8 cellular contexts compared by ENCODE assay signal in genomic region chr21:42513151-42513984, GRCh38. TPM values are rescaled to one million over a fixed set of nuclear protein-coding genes. Genes with fewer than 3 reads are reported as not detected.
DNase-seq lines count a peak whose midpoint lies in the region; ATAC-seq, FAIRE-seq and TF ChIP-seq lines count a peak whose summit lies in the region.

TSS of gene SLC37A1 (plus strand) at chr21:42513852. CDS start at chr21:42518455, 4,603 bp downstream.

- TF ChIP-seq CTCF in endothelial cell of umbilical vein (IDR thresholded peaks at IDR 0.05; ENCODE audit: extremely low read depth in 1 of 2, insufficient read depth in 1 of 2, low read depth in 1 of 2, low read length in 2 of 2) (no peak), upper lobe of right lung (IDR thresholded peaks at IDR 0.05) (no peak)

- H3K4me3 ChIP-seq in endothelial cell of umbilical vein (replicated peaks in 1 of 3; ENCODE audit: insufficient read depth in 1 of 3, low read depth in 1 of 3, low read length in 3 of 3) = peak within 1 kb of the TSS; percentile 64 to 92 (median 66)
- H3K4me3 ChIP-seq in muscle layer of duodenum (ENCODE audit: low read depth in 1 of 2, low read length in 2 of 2) = peak within 1 kb of the TSS; percentile 67 to 96
- peak within 1 kb of the TSS; percentile 88 for H3K4me3 ChIP-seq in upper lobe of right lung

- ATAC-seq in HG03280 (IDR thresholded peaks at IDR 0.05; ENCODE audit: unreplicated experiment) = peak; percentile 56
- ATAC-seq in upper lobe of right lung = peak; percentile 54

- H3K9me3 ChIP-seq in endothelial cell of umbilical vein (replicated peaks; ENCODE audit: control insufficient read depth, insufficient read depth, low read length) (no peaks in the 10 kb centered on the region), muscle layer of duodenum (ENCODE audit: control insufficient read depth in 1 of 2, low read length in 2 of 2) (no peaks in the 10 kb centered on the region), upper lobe of right lung (no peaks in the 10 kb centered on the region)

- peak; percentile 43 for TF ChIP-seq POLR2A in GM15510 (IDR thresholded peaks at IDR 0.05; ENCODE audit: borderline replicate concordance, extremely low read depth, insufficient read length)
- no peak for TF ChIP-seq POLR2A in endothelial cell of umbilical vein (IDR thresholded peaks at IDR 0.05; ENCODE audit: low read depth, low read length)

- intact Hi-C loops in endothelial cell of umbilical vein (cut with micrococcal nuclease) (no loop called here), upper lobe of right lung (cut with DNase I) (no loop called here)

- H3K36me3 Mint-ChIP-seq in activated CD4-positive, alpha-beta T cell treated with anti-CD3 and anti-CD28 coated beads, Interleukin-2, amount 10 ng/mL, durations not matched to agents 7 days and 5 days (ENCODE audit: low read depth) = peaks cover 14% of the 10 kb centered on the region

- H3K36me3 ChIP-seq in endothelial cell of umbilical vein (ENCODE audit: control insufficient read depth in 2 of 2, extremely low read depth in 1 of 2, insufficient read depth in 2 of 2, low read length in 2 of 2) (no peaks in the 10 kb centered on the region), muscle layer of duodenum (ENCODE audit: control insufficient read depth in 1 of 2, insufficient read depth in 2 of 2, low read length in 2 of 2) (peaks cover 0 to under 1% of the 10 kb centered on the region in 2 donors), upper lobe of right lung (peaks cover 3% of the 10 kb centered on the region)

- H3K9ac ChIP-seq in endothelial cell of umbilical vein (replicated peaks; ENCODE audit: extremely low read depth, insufficient read depth, low read length) = peak within 1 kb of the TSS; percentile 49

- H3K79me2 ChIP-seq in endothelial cell of umbilical vein (ENCODE audit: control insufficient read depth, insufficient read depth, low read length) = no peaks in the 10 kb centered on the region

- POLR2A ChIA-PET in activated CD4-positive, alpha-beta T cell treated with anti-CD3 and anti-CD28 coated beads, Interleukin-2, amount 10 ng/mL, durations not matched to agents 7 days and 5 days (lab: Charles Lee) = no interaction called here
- POLR2A ChIA-PET in endothelial cell of umbilical vein (lab: Charles Lee) = no interaction called here

- no TSS peak for BruUV-seq in endothelial cell of umbilical vein (replicated peaks; lab: Mats Ljungman, UMichigan)

- H3K9me1 ChIP-seq in endothelial cell of umbilical vein (replicated peaks; ENCODE audit: control insufficient read depth, extremely low read depth, insufficient read depth, low read length) = no peaks in the 10 kb centered on the region

- H3K27ac ChIP-seq in endothelial cell of umbilical vein (ENCODE audit: insufficient read depth, low read depth, low read length) (peak within 1 kb of the TSS; percentile 4), muscle layer of duodenum (ENCODE audit: low read length) (peak within 1 kb of the TSS; percentile 75), upper lobe of right lung (peak within 1 kb of the TSS; percentile 89)

- H3K4me2 ChIP-seq in endothelial cell of umbilical vein (ENCODE audit: insufficient read depth, low read length) = peak within 1 kb of the TSS; percentile 76

- H3K27me3 ChIP-seq in endothelial cell of umbilical vein (ENCODE audit: control insufficient read depth in 2 of 2, insufficient read depth in 2 of 2, low read length in 2 of 2) (no peaks in the 10 kb centered on the region), muscle layer of duodenum (ENCODE audit: low read depth, low read length) (no peaks in the 10 kb centered on the region), upper lobe of right lung (no peaks in the 10 kb centered on the region)

- CTCF ChIA-PET in activated CD4-positive, alpha-beta T cell treated with anti-CD3 and anti-CD28 coated beads, Interleukin-2, amount 10 ng/mL, durations not matched to agents 7 days and 5 days (lab: Charles Lee) = interaction anchor here (1.0 to 2.4 kb wide), 3 partner anchors 13 to 17 kb away, joined by 3 to 7 read pairs (median 4); partner anchors contain the start of gene RSPH1
- CTCF ChIA-PET in endothelial cell of umbilical vein (lab: Charles Lee) = interaction anchor here (1.1 to 1.4 kb wide), 2 partner anchors 22 to 175 kb away, joined by 3 read pairs; no protein-coding TSS in a partner anchor

- H3K9me3 Mint-ChIP-seq in activated CD4-positive, alpha-beta T cell treated with anti-CD3 and anti-CD28 coated beads, Interleukin-2, amount 10 ng/mL, durations not matched to agents 7 days and 5 days = no peaks in the 10 kb centered on the region

- peaks cover 15% of the 10 kb centered on the region for H3K27me3 Mint-ChIP-seq in activated CD4-positive, alpha-beta T cell treated with anti-CD3 and anti-CD28 coated beads, Interleukin-2, amount 10 ng/mL, durations not matched to agents 7 days and 5 days

- FAIRE-seq in endothelial cell of umbilical vein (lab: Jason Lieb, UNC) = no peak

- peak within 1 kb of the TSS; percentile 90 for H3K27ac Mint-ChIP-seq in activated CD4-positive, alpha-beta T cell treated with anti-CD3 and anti-CD28 coated beads, Interleukin-2, amount 10 ng/mL, durations not matched to agents 7 days and 5 days

- dilution Hi-C loops in endothelial cell of umbilical vein (cut with MboI; ENCODE audit: extremely low pct_ligation_motif_present, low sequenced_read_pairs) = no loop called here

- H4K20me1 ChIP-seq in endothelial cell of umbilical vein (replicated peaks; ENCODE audit: control insufficient read depth, extremely low read depth, insufficient read depth, low read length) = no peaks in the 10 kb centered on the region

- H3K4me1 ChIP-seq in endothelial cell of umbilical vein (ENCODE audit: control insufficient read depth, extremely low read depth, insufficient read depth, low read length) (peaks cover 5% of the 10 kb centered on the region), muscle layer of duodenum (ENCODE audit: control insufficient read depth in 1 of 2, insufficient read depth in 2 of 2, low read length in 2 of 2) (peaks cover 0 to 22% of the 10 kb centered on the region in 2 donors), upper lobe of right lung (peaks cover 21% of the 10 kb centered on the region)

- H3K4me3 Mint-ChIP-seq in activated CD4-positive, alpha-beta T cell treated with anti-CD3 and anti-CD28 coated beads, Interleukin-2, amount 10 ng/mL, durations not matched to agents 7 days and 5 days = peak within 1 kb of the TSS; percentile 82

- peaks cover 29% of the 10 kb centered on the region for H3K4me1 Mint-ChIP-seq in activated CD4-positive, alpha-beta T cell treated with anti-CD3 and anti-CD28 coated beads, Interleukin-2, amount 10 ng/mL, durations not matched to agents 7 days and 5 days

- DNase-seq in 8988T (peak; percentile 34), endothelial cell of umbilical vein (ENCODE audit: low read depth, low spot score) (no peak), upper lobe of right lung (peak; percentile 79), AG08395 (ENCODE audit: low spot score) (no peak)
- DNase-seq in activated CD4-positive, alpha-beta T cell treated with anti-CD3 and anti-CD28 coated beads, Interleukin-2, amount 10 ng/mL, durations not matched to agents 7 days and 5 days = peak; percentile 46

- peak within 1 kb of the TSS; percentile 95 for H2AFZ ChIP-seq in endothelial cell of umbilical vein (ENCODE audit: low read depth, low read length)

TF ChIP-seq in endothelial cell of umbilical vein, 7 proteins besides CTCF, POLR2A, EP300 and RAD21:
- TF ChIP-seq MYC (IDR thresholded peaks at IDR 0.05; ENCODE audit: low read depth, low read length) (no peak), FOS (IDR thresholded peaks at IDR 0.05; ENCODE audit: borderline replicate concordance, insufficient read depth, low read length) (no peak), GATA2 (IDR thresholded peaks at IDR 0.05; ENCODE audit: insufficient read depth, insufficient read length, low read depth, low read length) (no peak), EZH2 (IDR thresholded peaks at IDR 0.05; ENCODE audit: borderline replicate concordance, low read depth, low read length, severe bottlenecking) (no peak), JUN (IDR thresholded peaks at IDR 0.05; ENCODE audit: borderline replicate concordance, insufficient read depth, insufficient read length, low read depth) (no peak), MAX (IDR thresholded peaks at IDR 0.05; ENCODE audit: insufficient read depth, insufficient read length) (no peak)

RNA-seq across cellular contexts. Expression of gene SLC37A1, which starts in this region (rescaled TPM):
- total RNA-seq in activated CD4-positive, alpha-beta T cell treated with anti-CD3 and anti-CD28 coated beads, Interleukin-2, amount 10 ng/mL, durations not matched to agents 7 days and 5 days = 10 to 100 TPM; 19.2 to 20.2 TPM
- total RNA-seq in endothelial cell of umbilical vein = 7.6 and 11.2 TPM in 2 replicates
- polyA plus RNA-seq in endothelial cell of umbilical vein = 4.6 and 4.7 TPM in 2 replicates
- polyA plus RNA-seq in endothelial cell of umbilical vein (2011; cell fraction: cytosol; rRNA removed) = 4.1 and 5.0 TPM in 2 replicates
- polyA plus RNA-seq in endothelial cell of umbilical vein (2011; cell fraction: nucleus; rRNA removed) = 8.0 and 9.1 TPM in 2 replicates
- polyA plus RNA-seq in endothelial cell of umbilical vein (2012) = 9.5 and 16.5 TPM in 2 replicates
- 5.4 and 9.8 TPM in 2 replicates for polyA minus RNA-seq in endothelial cell of umbilical vein
- 7.1 TPM for polyA minus RNA-seq in endothelial cell of umbilical vein (2011; cell fraction: cytosol; rRNA and poly(A)+ RNA removed)
- polyA minus RNA-seq in endothelial cell of umbilical vein (2011; cell fraction: nucleus; rRNA and poly(A)+ RNA removed) = 6.2 and 9.9 TPM in 2 replicates
- total RNA-seq in upper lobe of right lung = 21.6 TPM

Comparison
In these comparisons a context has a peak if more than half of its experiments do, and no peak if none do; other contexts are left out.
1. DNase-seq: peak in 8988T (single experiment), activated CD4-positive, alpha-beta T cell treated with anti-CD3 and anti-CD28 coated beads, Interleukin-2, amount 10 ng/mL, durations not matched to agents 7 days and 5 days (single experiment) and upper lobe of right lung (single experiment); none in endothelial cell of umbilical vein (single experiment) and AG08395 (single experiment).
2. H3K27ac ChIP-seq: peak in every context shown above with its lines; median percentile 89 in upper lobe of right lung; 75 in muscle layer of duodenum; 4 in endothelial cell of umbilical vein.
3. Peak in every context shown above with its lines, with median percentiles within 50 percentile points of each other: H3K4me3 ChIP-seq.